12 cellular contexts compared by ENCODE assay signal in genomic region chr17:38906429-38907172, GRCh38. TPM values are rescaled to one million over a fixed set of nuclear protein-coding genes. Genes with fewer than 3 reads are reported as not detected.
A peak's percentile ranks its signal among the peaks of the same experiment; 100 is the strongest.
DNase-seq lines count a peak whose midpoint lies in the region; ATAC-seq, FAIRE-seq and TF ChIP-seq lines count a peak whose summit lies in the region.
"Had no signal": no experiment of that assay in that cellular context is flagged by ENCODE, and none has a peak within 500 bp of the region (broad histone marks: within the 10 kb centered on the region; RNA-seq: fewer than 3 reads in every experiment).

No MANE protein-coding gene starts in this region.

- no peak overlapping the region for H3K9ac ChIP-seq in trophoblast cell (ENCODE audit: low read length)
- H3K9ac ChIP-seq: SK-N-SH had no signal

- H4K8ac ChIP-seq in trophoblast cell (ENCODE audit: low read depth, low read length), result no peak overlapping the region

- peaks cover 68% of the 10 kb centered on the region for H3K36me3 ChIP-seq in RWPE2 (ENCODE audit: low read depth)
- H3K36me3 ChIP-seq in esophagus squamous epithelium, result peaks cover 3 to 86% (median 5%) of the 10 kb centered on the region in 3 donors
- H3K36me3 ChIP-seq in trophoblast cell (ENCODE audit: control insufficient read depth in 1 of 2, insufficient read depth in 2 of 2, low read length in 2 of 2), result peaks cover 42 to 46% of the 10 kb centered on the region in 2 experiments

- ATAC-seq in RWPE2 (ENCODE audit: low read depth), result peak; percentile 52; the same call in 2 of the 3 replicates

- H2AK5ac ChIP-seq in trophoblast cell (ENCODE audit: low read length), result no peak overlapping the region

- FAIRE-seq in H54 (lab: Jason Lieb, UNC), result no peak

- no peak overlapping the region for H3K23ac ChIP-seq in trophoblast cell (ENCODE audit: low read length)

- no peak for TF ChIP-seq POLR2A in esophagus squamous epithelium (IDR thresholded peaks at IDR 0.05)
- TF ChIP-seq POLR2A in H54 (IDR thresholded peaks at IDR 0.05; ENCODE audit: low read depth, low read length), result no peak

- WGBS in esophagus squamous epithelium, 2 donors, result 56 to 61% methylated on average over 6 of the region's 7 CpGs
- no CpG with 5 or more reads among the region's 7 CpGs for WGBS in trophoblast cell (ENCODE audit: extremely low coverage, insufficient coverage, insufficient read length)

- H3K4me1 ChIP-seq in RWPE2 (ENCODE audit: insufficient read depth, poor library complexity, severe bottlenecking), result peaks cover 18% of the 10 kb centered on the region
- peaks cover 21 to 62% (median 31%) of the 10 kb centered on the region in 3 donors for H3K4me1 ChIP-seq in esophagus squamous epithelium
- peaks cover 13 to 17% of the 10 kb centered on the region in 2 experiments for H3K4me1 ChIP-seq in trophoblast cell (ENCODE audit: control insufficient read depth in 1 of 2, insufficient read depth in 2 of 2, low read length in 2 of 2)

- peak overlapping the region; percentile 49 for H3K18ac ChIP-seq in trophoblast cell (ENCODE audit: low read length)

- H4K91ac ChIP-seq in trophoblast cell (ENCODE audit: low read depth, low read length), result no peak overlapping the region

- H2BK12ac ChIP-seq in trophoblast cell (ENCODE audit: low read length), result no peak overlapping the region

- H3K79me2 ChIP-seq in trophoblast cell (ENCODE audit: control insufficient read depth, insufficient read depth, low read length, poor library complexity), result no peaks in the 10 kb centered on the region

- H3K79me1 ChIP-seq in trophoblast cell (ENCODE audit: low read length), result peaks cover 5% of the 10 kb centered on the region

- H3K4me2 ChIP-seq in trophoblast cell (ENCODE audit: low read length), result no peak overlapping the region
- H3K4me2 ChIP-seq: SK-N-SH had no signal

- no peak overlapping the region for H3K14ac ChIP-seq in trophoblast cell (ENCODE audit: low read length)

- H4K12ac ChIP-seq in trophoblast cell (ENCODE audit: low read depth, low read length), result no peak overlapping the region

- intact Hi-C loops in esophagus squamous epithelium (cut with DNase I), result no loop called here

- H2BK5ac ChIP-seq in trophoblast cell (ENCODE audit: low read depth, low read length, poor library complexity), result no peak overlapping the region

- H3K27me3 ChIP-seq in RWPE2 (ENCODE audit: insufficient read depth, poor library complexity, severe bottlenecking) (no peaks in the 10 kb centered on the region), esophagus squamous epithelium (no peaks in the 10 kb centered on the region), trophoblast cell (ENCODE audit: insufficient read depth, low read length) (no peaks in the 10 kb centered on the region)
- H3K27me3 ChIP-seq: right lobe of liver had no signal

- DNase-seq in D341Med (ENCODE audit: low spot score) (peak; percentile 30), RWPE2 (ENCODE audit: low spot score) (no peak), esophagus squamous epithelium (lab: John Stamatoyannopoulos, UW) (no peak), trophoblast cell (no peak), H54 (ENCODE audit: insufficient read length, low spot score) (no peak), ureter (ENCODE audit: low spot score) (no peak), H4 (ENCODE audit: low spot score) (no peak), OCI-M1 (lab: John Stamatoyannopoulos, UW) (no peak)
- DNase-seq: caudate nucleus, DMS79, SK-N-SH had no signal

- H3K27ac ChIP-seq in RWPE2 (ENCODE audit: poor library complexity, severe bottlenecking) (peak overlapping the region; percentile 63), esophagus squamous epithelium (peak overlapping the region in 3 of 4 donors; percentile 5 to 77 (median 49)), trophoblast cell (ENCODE audit: low read depth, low read length) (no peak overlapping the region)
- H3K27ac ChIP-seq: right lobe of liver had no signal

- no peak for TF ChIP-seq CTCF in RWPE2 (IDR thresholded peaks at IDR 0.05; ENCODE audit: poor library complexity, severe bottlenecking)
- no peak for TF ChIP-seq CTCF in esophagus squamous epithelium (IDR thresholded peaks at IDR 0.05)

- H2AFZ ChIP-seq in trophoblast cell (ENCODE audit: insufficient read depth, low read length, poor library complexity), result no peak overlapping the region

- H2BK120ac ChIP-seq in trophoblast cell (ENCODE audit: insufficient read depth, low read length, poor library complexity), result no peak overlapping the region

- H3K9me3 ChIP-seq in RWPE2 (ENCODE audit: severe bottlenecking) (no peaks in the 10 kb centered on the region), esophagus squamous epithelium (no peaks in the 10 kb centered on the region), trophoblast cell (ENCODE audit: insufficient read depth, low read depth, low read length) (no peaks in the 10 kb centered on the region)
- H3K9me3 ChIP-seq: right lobe of liver, SK-N-SH had no signal

- no peak overlapping the region for H3K4me3 ChIP-seq in RWPE2 (ENCODE audit: severe bottlenecking)
- H3K4me3 ChIP-seq in esophagus squamous epithelium, result no peak overlapping the region
- H3K4me3 ChIP-seq in trophoblast cell (ENCODE audit: low read depth, low read length), result no peak overlapping the region
- H3K4me3 ChIP-seq: right lobe of liver had no signal

- no peak overlapping the region for H3K4ac ChIP-seq in trophoblast cell (ENCODE audit: low read depth, low read length)

RNA-seq across cellular contexts. Expression of gene LASP1, which starts 36.7 kb away (rescaled TPM):
- total RNA-seq in esophagus squamous epithelium (10 to 100 TPM; 44.3 to 66.0 (median 51.9) TPM), ureter (126 TPM)
- 157 TPM in 2 replicates for polyA plus RNA-seq in trophoblast cell (2013)
- total RNA-seq in H4 (2014; rRNA removed; shearing (Covaris generic)), result 99.0 and 133 TPM in 2 replicates

RNA-seq across cellular contexts. Expression of gene RPL23, which starts 53.1 kb away (rescaled TPM):
- total RNA-seq in esophagus squamous epithelium (1,000 to 10,000 TPM in 3 of 4 donors, 100 to 1,000 TPM in 1; 998 to 2,109 (median 1,205) TPM), ureter (1,659 TPM)
- polyA plus RNA-seq in trophoblast cell (2013), result 2,811 and 2,862 TPM in 2 replicates
- 1,542 and 1,557 TPM in 2 replicates for total RNA-seq in H4 (2014; rRNA removed; shearing (Covaris generic))
